In genomic region chr14:35402323-35403084, GRCh38 we compare ENCODE assay signal across 7 cellular contexts. TPM values are rescaled to one million over a fixed set of nuclear protein-coding genes. Genes with fewer than 3 reads are reported as not detected.
DNase-seq lines count a peak whose midpoint lies in the region; ATAC-seq and TF ChIP-seq lines count a peak whose summit lies in the region.

No MANE protein-coding gene starts in this region.

- H3K9me3 ChIP-seq in MG63, result no peaks in the 10 kb centered on the region

- no peaks in the 10 kb centered on the region for H3K9me3 Mint-ChIP-seq in activated naive CD8-positive, alpha-beta T cell treated with anti-CD3 and anti-CD28 coated beads for 36 hours
- no peaks in the 10 kb centered on the region for H3K9me3 Mint-ChIP-seq in stimulated activated effector memory CD8-positive, alpha-beta T cell treated with anti-CD3 and anti-CD28 coated beads, Interleukin-12 subunit alpha, Interleukin-12 subunit beta, amount 100 ng/mL, for 72 hours

- H3K36me3 Mint-ChIP-seq in activated naive CD8-positive, alpha-beta T cell treated with anti-CD3 and anti-CD28 coated beads for 36 hours, result peaks cover 53% of the 10 kb centered on the region
- peaks cover 71% of the 10 kb centered on the region for H3K36me3 Mint-ChIP-seq in stimulated activated effector memory CD8-positive, alpha-beta T cell treated with anti-CD3 and anti-CD28 coated beads, Interleukin-12 subunit alpha, Interleukin-12 subunit beta, amount 100 ng/mL, for 72 hours

- H3K27me3 Mint-ChIP-seq in activated naive CD8-positive, alpha-beta T cell treated with anti-CD3 and anti-CD28 coated beads for 36 hours, result peaks cover 12% of the 10 kb centered on the region

- DNase-seq in MG63, result no peak
- peak; percentile 46 for DNase-seq in activated naive CD8-positive, alpha-beta T cell treated with anti-CD3 and anti-CD28 coated beads for 36 hours
- no peak for DNase-seq in kidney epithelial cell (ENCODE audit: low read depth)
- DNase-seq in stimulated activated effector memory CD8-positive, alpha-beta T cell treated with anti-CD3 and anti-CD28 coated beads, Interleukin-12 subunit alpha, Interleukin-12 subunit beta, amount 100 ng/mL, for 72 hours (ENCODE audit: low spot score in 2 of 2), result peak in 1 of 2 donors; percentile 71
- DNase-seq in GM13977 (ENCODE audit: low spot score), result no peak
- DNase-seq in COR-L47 (lab: John Stamatoyannopoulos, UW), result no peak
- DNase-seq in midbrain (lab: John Stamatoyannopoulos, UW), result no peak

- H3K4me3 ChIP-seq in MG63, result peak overlapping the region; percentile 76
- peak overlapping the region; percentile 95 for H3K4me3 ChIP-seq in kidney epithelial cell (ENCODE audit: low read depth, low read length)

- in situ Hi-C loops in GM13977 (cut with MboI; ENCODE audit: low pct_unique_long_range_greater_than_20kb, low sequenced_read_pairs, unreplicated experiment), result loop anchor here (25.0 kb wide), 1 partner anchor 740 kb away; no protein-coding TSS in a partner anchor

- peak overlapping the region; percentile 98 for H3K4me3 Mint-ChIP-seq in activated naive CD8-positive, alpha-beta T cell treated with anti-CD3 and anti-CD28 coated beads for 36 hours
- peak overlapping the region; percentile 96 for H3K4me3 Mint-ChIP-seq in stimulated activated effector memory CD8-positive, alpha-beta T cell treated with anti-CD3 and anti-CD28 coated beads, Interleukin-12 subunit alpha, Interleukin-12 subunit beta, amount 100 ng/mL, for 72 hours

- no peak for ATAC-seq in stimulated activated effector memory CD8-positive, alpha-beta T cell treated with anti-CD3 and anti-CD28 coated beads, Interleukin-12 subunit alpha, Interleukin-12 subunit beta, amount 100 ng/mL, for 72 hours

- peak overlapping the region; percentile 99 for H3K27ac Mint-ChIP-seq in activated naive CD8-positive, alpha-beta T cell treated with anti-CD3 and anti-CD28 coated beads for 36 hours
- peak overlapping the region; percentile 98 for H3K27ac Mint-ChIP-seq in stimulated activated effector memory CD8-positive, alpha-beta T cell treated with anti-CD3 and anti-CD28 coated beads, Interleukin-12 subunit alpha, Interleukin-12 subunit beta, amount 100 ng/mL, for 72 hours

- no peaks in the 10 kb centered on the region for H3K27me3 ChIP-seq in MG63
- H3K27me3 ChIP-seq in kidney epithelial cell (ENCODE audit: control insufficient read depth, insufficient read depth, low read length), result no peaks in the 10 kb centered on the region

- H3K36me3 ChIP-seq in MG63 (peaks cover 33% of the 10 kb centered on the region), kidney epithelial cell (ENCODE audit: control insufficient read depth, insufficient read depth, low read length) (peaks cover 3% of the 10 kb centered on the region)

- peaks cover 61% of the 10 kb centered on the region for H3K4me1 Mint-ChIP-seq in activated naive CD8-positive, alpha-beta T cell treated with anti-CD3 and anti-CD28 coated beads for 36 hours
- peaks cover 57% of the 10 kb centered on the region for H3K4me1 Mint-ChIP-seq in stimulated activated effector memory CD8-positive, alpha-beta T cell treated with anti-CD3 and anti-CD28 coated beads, Interleukin-12 subunit alpha, Interleukin-12 subunit beta, amount 100 ng/mL, for 72 hours

- TF ChIP-seq CTCF in kidney epithelial cell (IDR thresholded peaks at IDR 0.05; ENCODE audit: insufficient read depth, low read length, poor library complexity, severe bottlenecking) (no peak), GM13977 (IDR thresholded peaks at IDR 0.05; ENCODE audit: extremely low read depth, insufficient read depth, missing control alignments) (no peak)

RNA-seq across cellular contexts. Expression of gene NFKBIA, which starts 2.0 kb away (rescaled TPM):
- 37.1 and 76.7 TPM in 2 replicates for total RNA-seq in MG63 (2014; rRNA removed; shearing (Covaris generic); ENCODE audit: low replicate concordance)
- 100 to 1,000 TPM; 395 to 400 TPM for total RNA-seq in activated naive CD8-positive, alpha-beta T cell treated with anti-CD3 and anti-CD28 coated beads for 36 hours
- total RNA-seq in kidney epithelial cell, result 196 and 240 TPM in 2 replicates
